ENCODE assay signal across 8 cellular contexts in the genomic region with DNA sequence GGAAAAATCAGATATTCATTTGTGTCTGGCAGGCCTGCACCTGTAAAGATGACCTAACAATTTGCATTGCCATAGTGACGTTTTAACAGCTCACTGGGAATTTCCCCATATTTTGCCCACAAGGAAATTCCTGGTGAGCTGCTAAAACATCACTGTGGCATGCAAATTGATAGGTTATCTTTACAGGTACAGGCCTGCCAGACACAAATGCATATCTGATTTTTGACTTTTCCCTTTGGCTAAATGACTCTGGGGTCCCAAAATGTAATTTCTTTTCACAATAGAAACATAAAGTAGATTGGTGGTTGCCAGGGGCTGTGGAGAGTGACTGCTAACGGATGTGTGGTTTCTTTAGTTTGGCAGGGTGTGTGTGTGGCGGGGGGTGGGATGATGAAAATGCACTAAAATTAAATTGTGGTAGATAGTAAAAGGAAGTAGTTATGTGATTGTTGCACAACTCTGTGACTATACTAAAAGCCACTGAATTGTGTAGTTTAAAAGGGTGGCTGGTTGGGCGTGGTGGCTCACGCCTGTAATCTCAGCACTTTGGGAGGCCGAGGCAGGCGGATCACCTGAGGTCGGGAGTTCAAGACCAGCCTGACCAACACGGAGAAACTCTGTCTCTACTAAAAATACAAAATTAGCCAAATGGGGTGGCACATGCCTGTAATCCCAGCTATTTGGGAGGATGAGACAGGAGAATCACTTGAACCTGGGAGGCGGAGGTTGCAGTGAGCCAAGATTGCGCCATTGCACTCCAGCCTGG. TPM values are rescaled to one million over a fixed set of nuclear protein-coding genes. Genes with fewer than 3 reads are reported as not detected.
DNase-seq lines count a peak whose midpoint lies in the region; ATAC-seq, FAIRE-seq and TF ChIP-seq lines count a peak whose summit lies in the region.

No MANE protein-coding gene starts in this region.

- peaks cover 0 to 2% of the 10 kb centered on the region in 2 donors for H3K9me3 Mint-ChIP-seq in natural killer cell

- FAIRE-seq in RCC 7860 (lab: Jason Lieb, UNC) = no peak

- peak; percentile 60 for ATAC-seq in GM19023 (IDR thresholded peaks at IDR 0.05; ENCODE audit: unreplicated experiment)
- peak; percentile 60 for ATAC-seq in HG03066 (IDR thresholded peaks at IDR 0.05; ENCODE audit: low read depth, unreplicated experiment)
- ATAC-seq in natural killer cell = peak; percentile 67 to 87 (median 79)

- no peak for TF ChIP-seq CTCF in natural killer cell (IDR thresholded peaks at IDR 0.05)

- peak overlapping the region; percentile 61 for H3K4me3 Mint-ChIP-seq in natural killer cell

- H3K27ac Mint-ChIP-seq in natural killer cell = peak overlapping the region; percentile 90 to 99

- H3K27me3 Mint-ChIP-seq in natural killer cell (ENCODE audit: low read depth in 2 of 2) = no peaks in the 10 kb centered on the region

- intact Hi-C loops in natural killer cell (cut with micrococcal nuclease) = loop anchor here (1.0 to 5.0 kb wide), 6 partner anchors 19 to 818 kb away; a partner anchor contains a TSS

- peaks cover 54 to 55% of the 10 kb centered on the region in 2 donors for H3K4me1 Mint-ChIP-seq in natural killer cell

- DNase-seq in RCC 7860 (ENCODE audit: low spot score) = peak; percentile 42
- peak; percentile 73 for DNase-seq in activated effector memory CD4-positive, alpha-beta T cell treated with anti-CD3 and anti-CD28 coated beads, Interleukin-2, amount 50 U/mL, for 16 hours
- DNase-seq in natural killer cell = peak; percentile 56
- no peak for DNase-seq in middle frontal gyrus (ENCODE audit: extremely low spot score, low spot score)
- DNase-seq in globus pallidus (ENCODE audit: low spot score) = no peak
- no peak for DNase-seq in NCI-H128 (lab: John Stamatoyannopoulos, UW; ENCODE audit: unreplicated experiment)

- H3K36me3 Mint-ChIP-seq in natural killer cell = no peaks in the 10 kb centered on the region

RNA-seq across cellular contexts. Expression of a gene that starts 18.5 kb away (rescaled TPM):
- total RNA-seq in natural killer cell = 100 to 1,000 TPM in 1 of 3 donors, 10 to 100 TPM in 2; 41.4 to 110 (median 56.2) TPM

RNA-seq across cellular contexts. Expression of a gene that starts 54.8 kb away (rescaled TPM):
- total RNA-seq in natural killer cell = 10 to 100 TPM; 19.5 to 30.0 (median 20.2) TPM

Comparison
In these comparisons a context has a peak if more than half of its experiments do, and no peak if none do; other contexts are left out.
1. DNase-seq: peak in RCC 7860 (single experiment), activated effector memory CD4-positive, alpha-beta T cell treated with anti-CD3 and anti-CD28 coated beads, Interleukin-2, amount 50 U/mL, for 16 hours (single experiment) and natural killer cell (single experiment); none in middle frontal gyrus (single experiment), globus pallidus (single experiment) and NCI-H128 (single experiment).
2. Peak in every context shown above with its lines, with median percentiles within 50 percentile points of each other: ATAC-seq.